ENCODE assay signal across 20 cellular contexts in the genomic region with DNA sequence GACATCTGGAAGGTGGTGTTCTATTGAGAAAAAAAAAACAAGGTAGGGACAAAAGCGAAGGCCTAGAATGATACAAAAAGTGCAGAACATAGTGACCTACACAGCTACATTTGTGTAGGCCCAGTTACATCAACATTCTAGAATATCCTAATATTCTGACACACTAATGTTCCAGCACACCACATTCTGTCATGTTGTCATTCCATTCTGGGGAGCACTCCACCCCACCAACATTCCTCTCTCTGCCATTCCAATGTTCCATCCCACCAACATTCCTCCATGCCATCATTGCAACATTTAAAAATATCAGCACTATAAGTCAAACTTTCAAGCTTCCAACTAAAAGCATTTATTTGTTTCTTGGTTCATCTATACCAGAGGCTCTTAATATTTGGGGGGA. TPM values are rescaled to one million over a fixed set of nuclear protein-coding genes. Genes with fewer than 3 reads are reported as not detected.
DNase-seq lines count a peak whose midpoint lies in the region; TF ChIP-seq lines count a peak whose summit lies in the region.
"Had no signal": no experiment of that assay in that cellular context is flagged by ENCODE, and none has a peak within 500 bp of the region (broad histone marks: within the 10 kb centered on the region; RNA-seq: fewer than 3 reads in every experiment).

No MANE protein-coding gene starts in this region.

- CTCF ChIA-PET in AG04449 (lab: Yijun Ruan, JAX): interaction anchor here (0.8 to 2.0 kb wide), 4 partner anchors 13 to 302 kb away, joined by 3 to 7 read pairs (median 4); no protein-coding TSS in a partner anchor

- DNase-seq in AG04449 (ENCODE audit: low read depth, low spot score) (peak; percentile 56), HS-27A (ENCODE audit: low read depth) (peak; percentile 71), cardiac fibroblast (ENCODE audit: low read depth in 2 of 2) (peak; percentile 47 to 64), kidney glomerular epithelial cell (lab: John Stamatoyannopoulos, UW) (peak; percentile 7), D341Med (ENCODE audit: low spot score) (no peak), uterus (no peak)
- DNase-seq in activated CD4-positive, CD25-positive, alpha-beta regulatory T cell treated with anti-CD3 and anti-CD28 coated beads, Interleukin-2, amount 50 U/mL, for 72 hours: no peak
- DNase-seq in activated CD8-positive, alpha-beta memory T cell treated with anti-CD3 and anti-CD28 coated beads for 24 hours: no peak
- DNase-seq: activated T-cell treated with anti-CD3 and anti-CD28 coated beads, Interleukin-2, amount 50 U/mL, for 24 hours; caudate nucleus; CD8-positive, alpha-beta memory T cell; GOT3; natural killer cell; NCI-H2081; NCI-H524; OCI-M1; stomach had no signal

- POLR2A ChIA-PET in AG04449 (lab: Yijun Ruan, JAX): interaction anchor here (0.5 kb wide), 1 partner anchor 209 kb away, joined by 3 read pairs; no protein-coding TSS in a partner anchor

- intact Hi-C loops in uterus (cut with DNase I; ENCODE audit: low total_unique reads): no loop called here

- no peaks in the 10 kb centered on the region for H3K27me3 ChIP-seq in uterus
- H3K27me3 ChIP-seq: stomach had no signal

- TF ChIP-seq CTCF in AG04449 (IDR thresholded peaks at IDR 0.05; ENCODE audit: insufficient read depth, low read length, missing control alignments) (no peak), cardiac fibroblast (IDR thresholded peaks at IDR 0.05; ENCODE audit: low read depth, low read length) (no peak), uterus (IDR thresholded peaks at IDR 0.05) (no peak)

- H3K4me1 ChIP-seq in uterus: no peaks in the 10 kb centered on the region
- H3K4me1 ChIP-seq: stomach had no signal

- H3K4me3 ChIP-seq in AG04449 (ENCODE audit: low read depth, low read length) (no peak overlapping the region), cardiac fibroblast (replicated peaks in 1 of 2; ENCODE audit: low read depth in 2 of 2, low read length in 2 of 2) (no peak overlapping the region), uterus (no peak overlapping the region)
- H3K4me3 ChIP-seq: lung, SK-N-MC, stomach had no signal

- no peaks in the 10 kb centered on the region for H3K9me3 ChIP-seq in uterus
- H3K9me3 ChIP-seq: stomach had no signal

- TF ChIP-seq POLR2A in uterus (IDR thresholded peaks at IDR 0.05): no peak

- no peak overlapping the region for H3K27ac ChIP-seq in uterus
- H3K27ac ChIP-seq: SK-N-MC, stomach had no signal

- no peaks in the 10 kb centered on the region for H3K36me3 ChIP-seq in uterus
- H3K36me3 ChIP-seq: stomach had no signal

RNA-seq across cellular contexts. Expression of gene COA7, which starts 28.5 kb away (rescaled TPM):
- total RNA-seq in uterus: 10 to 100 TPM in 2 of 4 donors, 1 to 10 TPM in 2; 4.1 to 18.8 (median 11.2) TPM

RNA-seq across cellular contexts. Expression of gene SHISAL2A, which starts 36.7 kb away (rescaled TPM):
- total RNA-seq in uterus: under 1 TPM in 2 of 4 donors, not detected in 2; 0.28 to 0.49 TPM
- total RNA-seq: A172 had no signal

RNA-seq across cellular contexts. Expression of gene ZYG11B, which starts 56.6 kb away (rescaled TPM):
- 100 to 1,000 TPM in 1 of 4 donors, 10 to 100 TPM in 3; 22.5 to 100 (median 45.8) TPM for total RNA-seq in uterus

Comparison
In these comparisons a context has a peak if more than half of its experiments do, and no peak if none do; other contexts are left out.
1. DNase-seq: peak in AG04449 (single experiment), HS-27A (single experiment), cardiac fibroblast (2 of 2) and kidney glomerular epithelial cell (single experiment); none in activated CD4-positive, CD25-positive, alpha-beta regulatory T cell treated with anti-CD3 and anti-CD28 coated beads, Interleukin-2, amount 50 U/mL, for 72 hours (single experiment), activated CD8-positive, alpha-beta memory T cell treated with anti-CD3 and anti-CD28 coated beads for 24 hours (single experiment), D341Med (single experiment) and uterus (0 of 2).